Comparison of ENCODE assay signal across 1 cellular context in genomic region chrX:153588021-153588781, GRCh38.
TF ChIP-seq lines count a peak whose summit lies in the region.

No MANE protein-coding gene starts in this region.

TF ChIP-seq in H1, 55 proteins besides CTCF, POLR2A, EP300 and RAD21 (continued from another document):
- no peak for TF ChIP-seq TBP (IDR thresholded peaks at IDR 0.05; ENCODE audit: low read depth, low read length)
- no peak for TF ChIP-seq TAF7 (optimal IDR thresholded peaks at IDR 0.05; ENCODE audit: borderline replicate concordance, low read depth, low read length)
- no peak for TF ChIP-seq GTF2F1 (IDR thresholded peaks at IDR 0.05; ENCODE audit: borderline replicate concordance, low read depth, low read length)
- no peak for TF ChIP-seq ATF3 (IDR thresholded peaks at IDR 0.05; ENCODE audit: insufficient read depth, low read depth, low read length)
- TF ChIP-seq HDAC2 (IDR thresholded peaks at IDR 0.05; ENCODE audit: borderline replicate concordance in 1 of 2, low read depth in 2 of 2, low read length in 2 of 2): no peak
- TF ChIP-seq USF2 (IDR thresholded peaks at IDR 0.05; ENCODE audit: low read length): no peak
- TF ChIP-seq KDM1A (IDR thresholded peaks at IDR 0.05; ENCODE audit: borderline replicate concordance, low read length): no peak
- TF ChIP-seq SIN3A (conservative IDR thresholded peaks at IDR 0.05 in 1 of 2, IDR thresholded peaks at IDR 0.05 in 1 of 2; ENCODE audit: low read depth in 1 of 2, low read length in 2 of 2): no peak
- no peak for TF ChIP-seq CEBPB (IDR thresholded peaks at IDR 0.05; ENCODE audit: low read depth, low read length)
- no peak for TF ChIP-seq CHD2 (IDR thresholded peaks at IDR 0.05; ENCODE audit: low read length)
- TF ChIP-seq CTBP2 (IDR thresholded peaks at IDR 0.05; ENCODE audit: borderline replicate concordance, insufficient read depth, insufficient read length, low read length): no peak
